In the genomic region with DNA sequence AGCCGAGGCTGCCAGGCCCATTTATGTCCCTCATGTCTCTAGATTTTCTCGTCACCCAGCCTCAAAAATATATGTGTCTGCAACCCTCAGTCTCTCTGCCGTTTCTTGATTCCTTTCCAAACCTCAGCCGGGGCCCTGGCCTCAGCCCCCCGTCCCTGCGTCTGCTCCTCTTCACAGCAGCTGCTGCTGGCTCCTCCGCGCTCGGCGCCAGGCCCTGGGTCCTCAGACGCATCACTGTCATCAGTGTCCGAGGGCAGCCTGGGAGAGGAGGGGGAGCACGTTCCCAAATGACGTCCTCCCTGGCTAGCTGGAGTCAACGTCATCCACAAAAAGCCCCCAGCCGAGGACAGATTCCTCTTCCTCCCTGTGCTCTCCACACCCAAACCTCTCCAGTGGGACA, we compare ENCODE assay signal across 20 cellular contexts.
"Had no signal": no experiment of that assay in that cellular context is flagged by ENCODE, and none has a peak within 500 bp of the region (broad histone marks: within the 10 kb centered on the region; RNA-seq: fewer than 3 reads in every experiment).

No MANE protein-coding gene starts in this region.

- H3K27me3 ChIP-seq: cardiac muscle cell had no signal

- H3K4me3 Mint-ChIP-seq: activated B cell treated with CpG ODN at 0.5 μM for 24 hours had no signal

- ATAC-seq: PC-3 had no signal

- H3K4me3 ChIP-seq: cardiac muscle cell had no signal

- DNase-seq: activated B cell treated with CpG ODN at 0.5 μM for 24 hours; activated CD4-positive, alpha-beta memory T cell treated with anti-CD3 and anti-CD28 coated beads, Interleukin-2, amount 10 ng/mL, durations not matched to agents 7 days and 5 days; activated CD4-positive, alpha-beta T cell treated with anti-CD3 and anti-CD28 coated beads for 1 hour; activated CD4-positive, alpha-beta T cell treated with anti-CD3 and anti-CD28 coated beads, Interleukin-2, amount 50 U/mL, for 1 hour; activated naive CD4-positive, alpha-beta T cell treated with anti-CD3 and anti-CD28 coated beads, Interleukin-2, amount 50 U/mL, for 16 hours; activated T-cell treated with anti-CD3 and anti-CD28 coated beads for 4 hours; amygdala; KG1; NCI-H1048; NCI-H146; NCI-H187 treated with DMSO at 0.1 percent for 48 hours; NCI-H2081 treated with DMSO at 0.1 percent for 48 hours; NCI-H446; NCI-H524; PC-3; SHP77 treated with DMSO at 0.1 percent for 48 hours; T-helper 2 cell; T1000 had no signal

- H3K27me3 Mint-ChIP-seq: activated B cell treated with CpG ODN at 0.5 μM for 24 hours; activated CD4-positive, alpha-beta memory T cell treated with anti-CD3 and anti-CD28 coated beads, Interleukin-2, amount 10 ng/mL, durations not matched to agents 7 days and 5 days had no signal

- H3K27ac Mint-ChIP-seq: activated B cell treated with CpG ODN at 0.5 μM for 24 hours; activated CD4-positive, alpha-beta memory T cell treated with anti-CD3 and anti-CD28 coated beads, Interleukin-2, amount 10 ng/mL, durations not matched to agents 7 days and 5 days; brain had no signal

- H3K27ac ChIP-seq: cardiac muscle cell had no signal

- H3K9me3 Mint-ChIP-seq: activated B cell treated with CpG ODN at 0.5 μM for 24 hours; activated CD4-positive, alpha-beta memory T cell treated with anti-CD3 and anti-CD28 coated beads, Interleukin-2, amount 10 ng/mL, durations not matched to agents 7 days and 5 days had no signal
